Comparison of ENCODE assay signal across 28 cellular contexts in genomic region chr10:37685741-37686683, GRCh38.
"Had no signal": no experiment of that assay in that cellular context is flagged by ENCODE, and none has a peak within 500 bp of the region (broad histone marks: within the 10 kb centered on the region; RNA-seq: fewer than 3 reads in every experiment).

No MANE protein-coding gene starts in this region.

- H3K4me1 ChIP-seq: ascending aorta, breast epithelium, foreskin keratinocyte, gastroesophageal sphincter, heart right ventricle had no signal

- DNase-seq: activated CD4-positive, alpha-beta memory T cell treated with anti-CD3 and anti-CD28 coated beads, Interleukin-2, amount 10 ng/mL, durations not matched to agents 7 days and 5 days; activated CD4-positive, alpha-beta T cell treated with anti-CD3 and anti-CD28 coated beads for 36 hours; activated CD4-positive, alpha-beta T cell treated with anti-CD3 and anti-CD28 coated beads, Interleukin-2, amount 10 ng/mL, durations not matched to agents 24 days and 14 days; activated CD4-positive, CD25-positive, alpha-beta regulatory T cell; activated CD4-positive, CD25-positive, alpha-beta regulatory T cell treated with anti-CD3 and anti-CD28 coated beads, Interleukin-2, amount 50 U/mL, for 72 hours; activated CD8-positive, alpha-beta memory T cell treated with anti-CD3 and anti-CD28 coated beads, Interleukin-2, amount 50 U/mL, for 48 hours; activated gamma-delta T cell; activated naive CD4-positive, alpha-beta T cell; activated naive CD4-positive, alpha-beta T cell treated with anti-CD3 and anti-CD28 coated beads, Interleukin-2, amount 10 ng/mL, durations not matched to agents 7 days and 5 days; activated naive CD8-positive, alpha-beta T cell treated with anti-CD3 and anti-CD28 coated beads, Interleukin-2, amount 10 ng/mL, durations not matched to agents 7 days and 5 days; activated T-cell treated with anti-CD3 and anti-CD28 coated beads for 4 hours; activated T-cell treated with anti-CD3 and anti-CD28 coated beads, Interleukin-2, amount 50 U/mL, for 24 hours; activated T-cell treated with anti-CD3 and anti-CD28 coated beads, Interleukin-2, amount 50 U/mL, for 72 hours; central memory CD4-positive, alpha-beta T cell; cerebellar nuclear complex; dorsolateral prefrontal cortex; effector memory CD4-positive, alpha-beta T cell; endodermal cell; foreskin keratinocyte; heart right ventricle; T-helper 2 cell had no signal

- H3K27ac ChIP-seq: ascending aorta, breast epithelium, cardiac muscle cell, coronary artery, dorsolateral prefrontal cortex, foreskin keratinocyte, gastroesophageal sphincter, heart right ventricle had no signal

- ATAC-seq: activated CD4-positive, alpha-beta T cell treated with anti-CD3 and anti-CD28 coated beads for 36 hours; activated naive CD4-positive, alpha-beta T cell treated with anti-CD3 and anti-CD28 coated beads, Interleukin-2, amount 50 U/mL, for 72 hours; activated T-cell treated with anti-CD3 and anti-CD28 coated beads, Interleukin-2, amount 50 U/mL, for 72 hours; esophagus mucosa; foreskin keratinocyte; gastroesophageal sphincter; heart right ventricle had no signal

- H3K27me3 ChIP-seq: ascending aorta, breast epithelium, cardiac muscle cell, foreskin keratinocyte had no signal

- H3K36me3 ChIP-seq: ascending aorta, breast epithelium, cardiac muscle cell, gastroesophageal sphincter, heart right ventricle had no signal

- H3K4me3 ChIP-seq: ascending aorta, breast epithelium, cardiac muscle cell, coronary artery, dorsolateral prefrontal cortex, gastroesophageal sphincter, heart right ventricle had no signal
